ENCODE assay signal across 10 cellular contexts in the genomic region with DNA sequence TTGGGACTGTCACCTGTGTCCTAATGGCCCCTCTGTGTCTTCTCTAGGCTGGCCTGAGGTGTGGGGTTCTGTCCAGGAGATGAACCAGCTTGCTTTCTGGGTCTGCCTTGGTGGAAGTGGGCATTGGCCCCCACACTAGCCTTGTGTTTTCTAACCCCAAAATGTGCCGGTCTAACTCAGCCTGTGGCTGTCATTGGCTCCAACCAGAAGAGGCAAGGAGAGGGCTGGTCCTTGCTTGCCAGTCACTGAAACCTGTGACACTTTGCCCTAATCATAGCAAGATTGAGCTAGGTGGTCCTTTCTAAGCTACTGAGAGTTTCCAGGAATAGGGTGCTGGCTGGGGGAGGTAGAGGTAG. TPM values are rescaled to one million over a fixed set of nuclear protein-coding genes. Genes with fewer than 3 reads are reported as not detected.
A peak's percentile ranks its signal among the peaks of the same experiment; 100 is the strongest.
DNase-seq lines count a peak whose midpoint lies in the region; ATAC-seq and TF ChIP-seq lines count a peak whose summit lies in the region.
"Had no signal": no experiment of that assay in that cellular context is flagged by ENCODE, and none has a peak within 500 bp of the region (broad histone marks: within the 10 kb centered on the region; RNA-seq: fewer than 3 reads in every experiment).

No MANE protein-coding gene starts in this region.

- no peaks in the 10 kb centered on the region for H3K9me2 ChIP-seq in HCT116 (ENCODE audit: insufficient read depth)

- WGBS in adrenal gland, 4 donors: 18 to 44% (median 20%) methylated on average over 1 of the region's 1 CpG

- intact Hi-C loops in A673 (cut with micrococcal nuclease; ENCODE audit: unreplicated experiment) (loop anchor here (1.0 to 10.0 kb wide), 3 partner anchors 175 to 429 kb away; a partner anchor contains a TSS), HCT116 (cut with micrococcal nuclease) (loop anchor here (1.0 to 10.0 kb wide), 5 partner anchors 59 to 419 kb away; a partner anchor contains a TSS), adrenal gland (cut with DNase I) (loop anchor here (5.0 kb wide), 3 partner anchors 72 to 162 kb away; no protein-coding TSS in a partner anchor)

- peaks cover 27% of the 10 kb centered on the region; the same call in 1 of the 2 replicates for H4K20me1 ChIP-seq in HCT116 (ENCODE audit: insufficient read depth)

- peaks cover 28% of the 10 kb centered on the region for H3K4me1 ChIP-seq in A673 (ENCODE audit: insufficient read depth, low read length, poor library complexity, severe bottlenecking)
- H3K4me1 ChIP-seq in HCT116 (ENCODE audit: control insufficient read depth in 1 of 2, insufficient read depth in 2 of 2, low read length in 2 of 2): peaks cover 29 to 49% of the 10 kb centered on the region in 2 experiments
- peaks cover 42 to 69% of the 10 kb centered on the region in 2 donors for H3K4me1 ChIP-seq in adrenal gland (replicated peaks in 1 of 2)
- H3K4me1 ChIP-seq in mononuclear cell (ENCODE audit: insufficient read depth, low read length): peaks cover 59% of the 10 kb centered on the region

- TF ChIP-seq CTCF in A673 (conservative IDR thresholded peaks at IDR 0.05; ENCODE audit: low read depth, low read length) (no peak), HCT116 (IDR thresholded peaks at IDR 0.05 in 2 of 3, conservative IDR thresholded peaks at IDR 0.05 in 1 of 3; ENCODE audit: borderline replicate concordance in 1 of 3, insufficient read depth in 1 of 3, low read depth in 2 of 3, low read length in 2 of 3) (no peak), adrenal gland (IDR thresholded peaks at IDR 0.05) (no peak), GM20000 (IDR thresholded peaks at IDR 0.05; ENCODE audit: extremely low read depth, missing control alignments) (no peak)

- no peak overlapping the region for H2AFZ ChIP-seq in HCT116 (ENCODE audit: low read depth, low read length, poor library complexity, severe bottlenecking)

- TF ChIP-seq RAD21 in HCT116 (IDR thresholded peaks at IDR 0.05; ENCODE audit: low read depth): no peak

- POLR2A ChIA-PET in A673 (lab: Charles Lee; ENCODE audit: low non-redundant PET) (no interaction called here), HCT116 (lab: Charles Lee) (interaction anchor here (0.9 to 2.5 kb wide), 8 partner anchors 11 to 174 kb away, joined by 3 to 12 read pairs (median 4); no protein-coding TSS in a partner anchor)

- no TSS peak for BruUV-seq in A673 (replicated peaks; lab: Mats Ljungman, UMichigan)
- BruUV-seq in HCT116 (replicated peaks; lab: Mats Ljungman, UMichigan): no TSS peak

- H3K27ac ChIP-seq in A673 (ENCODE audit: low read depth, low read length, poor library complexity, severe bottlenecking) (peak overlapping the region; percentile 93), HCT116 (ENCODE audit: low read depth, low read length) (peak overlapping the region; percentile 37), adrenal gland (peak overlapping the region; percentile 92 to 99 (median 95))

- peak overlapping the region; percentile 98 for H3K4me2 ChIP-seq in HCT116 (ENCODE audit: low read length)

- no peak for TF ChIP-seq POLR2A in HCT116 (IDR thresholded peaks at IDR 0.05; ENCODE audit: borderline replicate concordance, extremely low read depth, insufficient read depth, insufficient read length)
- no peak for TF ChIP-seq POLR2A in adrenal gland (IDR thresholded peaks at IDR 0.05)

- no peak for ATAC-seq in HCT116
- no peak for ATAC-seq in HG02852 (IDR thresholded peaks at IDR 0.05; ENCODE audit: unreplicated experiment)

- H3K4me3 ChIP-seq in A673 (ENCODE audit: low read depth, low read length, poor library complexity, severe bottlenecking): peak overlapping the region; percentile 99
- peak overlapping the region; percentile 88 for H3K4me3 ChIP-seq in HCT116 (replicated peaks in 1 of 2; ENCODE audit: low read depth in 1 of 2, low read length in 2 of 2)
- peak overlapping the region in 1 of 4 donors; percentile 86 for H3K4me3 ChIP-seq in adrenal gland
- H3K4me3 ChIP-seq in mononuclear cell (ENCODE audit: low read length): peak overlapping the region; percentile 97

- CTCF ChIA-PET in A673 (lab: Charles Lee): interaction anchor here (0.7 to 1.4 kb wide), 3 partner anchors 174 to 465 kb away, joined by 3 to 13 read pairs (median 4); no protein-coding TSS in a partner anchor
- CTCF ChIA-PET in HCT116 (lab: Charles Lee): interaction anchor here (0.7 to 2.3 kb wide), 9 partner anchors 28 to 244 kb away, joined by 3 to 36 read pairs (median 5); a partner anchor contains a TSS

- no peaks in the 10 kb centered on the region for H3K9me3 ChIP-seq in A673 (ENCODE audit: low read depth, low read length, poor library complexity, severe bottlenecking)
- H3K9me3 ChIP-seq in HCT116 (ENCODE audit: control insufficient read depth in 1 of 2, insufficient read depth in 1 of 2, low read depth in 1 of 2, low read length in 2 of 2): no peaks in the 10 kb centered on the region
- H3K9me3 ChIP-seq in adrenal gland (replicated peaks in 1 of 3): no peaks in the 10 kb centered on the region
- no peaks in the 10 kb centered on the region for H3K9me3 ChIP-seq in mononuclear cell (ENCODE audit: low read depth, low read length)

- H3K79me2 ChIP-seq in HCT116 (ENCODE audit: insufficient read depth, low read length): peaks cover 69% of the 10 kb centered on the region

- RAD21 ChIA-PET in HCT116 (lab: Charles Lee; ENCODE audit: low non-redundant PET in 1 of 2, low total read pairs in 2 of 2, uncharacterized antibody in 2 of 2, unreplicated experiment in 2 of 2): interaction anchor here (1.3 to 1.7 kb wide), 3 partner anchors 160 to 174 kb away, joined by 7 to 10 read pairs (median 8); no protein-coding TSS in a partner anchor

- H3K27me3 ChIP-seq in A673 (replicated peaks; ENCODE audit: insufficient read depth, low read depth, low read length, poor library complexity) (no peaks in the 10 kb centered on the region), HCT116 (ENCODE audit: insufficient read depth, low read length) (no peaks in the 10 kb centered on the region), adrenal gland (no peaks in the 10 kb centered on the region), mononuclear cell (ENCODE audit: insufficient read depth, low read length) (no peaks in the 10 kb centered on the region)

- peaks cover 31% of the 10 kb centered on the region for H3K36me3 ChIP-seq in A673 (ENCODE audit: insufficient read depth, low read length, poor library complexity, severe bottlenecking)
- peaks cover 13 to 31% of the 10 kb centered on the region in 2 experiments; a peak in 3 of 4 replicates for H3K36me3 ChIP-seq in HCT116 (ENCODE audit: control insufficient read depth in 1 of 2, insufficient read depth in 2 of 2, low read length in 2 of 2)
- H3K36me3 ChIP-seq in adrenal gland (replicated peaks in 1 of 2): peaks cover 0 to 30% of the 10 kb centered on the region in 2 donors

- H3K9ac ChIP-seq in HCT116 (ENCODE audit: low read length): peak overlapping the region; percentile 95

- DNase-seq in A673 (ENCODE audit: low spot score) (no peak), HCT116 (ENCODE audit: low read depth, low spot score) (no peak), adrenal gland (no peak), GM20000 (ENCODE audit: low spot score) (no peak), SHP77 (lab: John Stamatoyannopoulos, UW) (no peak), NCI-H2171 (lab: John Stamatoyannopoulos, UW) (no peak)
- DNase-seq: effector CD8-positive, alpha-beta T cell; NCI-H1694 had no signal

TF ChIP-seq in HCT116, 20 proteins besides CTCF, POLR2A, EP300 and RAD21 (continues in another document):
- TF ChIP-seq ZNF274 (IDR thresholded peaks at IDR 0.05; ENCODE audit: low read depth, low read length): no peak
- TF ChIP-seq, protein P1, sequence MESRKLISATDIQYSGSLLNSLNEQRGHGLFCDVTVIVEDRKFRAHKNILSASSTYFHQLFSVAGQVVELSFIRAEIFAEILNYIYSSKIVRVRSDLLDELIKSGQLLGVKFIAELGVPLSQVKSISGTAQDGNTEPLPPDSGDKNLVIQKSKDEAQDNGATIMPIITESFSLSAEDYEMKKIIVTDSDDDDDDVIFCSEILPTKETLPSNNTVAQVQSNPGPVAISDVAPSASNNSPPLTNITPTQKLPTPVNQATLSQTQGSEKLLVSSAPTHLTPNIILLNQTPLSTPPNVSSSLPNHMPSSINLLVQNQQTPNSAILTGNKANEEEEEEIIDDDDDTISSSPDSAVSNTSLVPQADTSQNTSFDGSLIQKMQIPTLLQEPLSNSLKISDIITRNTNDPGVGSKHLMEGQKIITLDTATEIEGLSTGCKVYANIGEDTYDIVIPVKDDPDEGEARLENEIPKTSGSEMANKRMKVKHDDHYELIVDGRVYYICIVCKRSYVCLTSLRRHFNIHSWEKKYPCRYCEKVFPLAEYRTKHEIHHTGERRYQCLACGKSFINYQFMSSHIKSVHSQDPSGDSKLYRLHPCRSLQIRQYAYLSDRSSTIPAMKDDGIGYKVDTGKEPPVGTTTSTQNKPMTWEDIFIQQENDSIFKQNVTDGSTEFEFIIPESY (IDR thresholded peaks at IDR 0.05; ENCODE audit: extremely low read depth, insufficient replicate concordance, low read length): no peak
- TF ChIP-seq, protein P2, sequence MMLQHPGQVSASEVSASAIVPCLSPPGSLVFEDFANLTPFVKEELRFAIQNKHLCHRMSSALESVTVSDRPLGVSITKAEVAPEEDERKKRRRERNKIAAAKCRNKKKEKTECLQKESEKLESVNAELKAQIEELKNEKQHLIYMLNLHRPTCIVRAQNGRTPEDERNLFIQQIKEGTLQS (IDR thresholded peaks at IDR 0.05): no peak

RNA-seq across cellular contexts. Expression of a gene that starts 2.2 kb away (rescaled TPM):
- total RNA-seq in A673 (2021): 28.9 and 30.3 TPM in 2 replicates
- 29.3 TPM for total RNA-seq in HCT116 (2021; ENCODE audit: unreplicated experiment)
- 20.8 and 24.4 TPM in 2 replicates for polyA plus RNA-seq in HCT116 (2012)
- total RNA-seq in adrenal gland: 10 to 100 TPM; 26.1 to 50.6 (median 32.7) TPM
- 10 to 100 TPM in 2 of 3 donors, 1 to 10 TPM in 1; 5.6 to 14.2 (median 12.4) TPM for polyA plus RNA-seq in adrenal gland
- 54.0 TPM for total RNA-seq in mononuclear cell

RNA-seq across cellular contexts. Expression of a gene that starts 54.2 kb away (rescaled TPM):
- not detected in 2 replicates for total RNA-seq in A673 (2021)
- not detected for total RNA-seq in HCT116 (2021; ENCODE audit: unreplicated experiment)
- polyA plus RNA-seq in HCT116 (2012): not detected in 2 replicates
- total RNA-seq in adrenal gland: not detected
- not detected for polyA plus RNA-seq in adrenal gland
- total RNA-seq in mononuclear cell: 0.21 TPM

Comparison
In these comparisons a context has a peak if more than half of its experiments do, and no peak if none do; other contexts are left out.
1. H3K27ac ChIP-seq: peak in every context shown above with its lines; median percentile 95 in adrenal gland; 93 in A673; 37 in HCT116.